Comparison of ENCODE assay signal across 8 cellular contexts in genomic region chr19:40523322-40524047, GRCh38. TPM values are rescaled to one million over a fixed set of nuclear protein-coding genes. Genes with fewer than 3 reads are reported as not detected.
DNase-seq lines count a peak whose midpoint lies in the region; ATAC-seq, FAIRE-seq and TF ChIP-seq lines count a peak whose summit lies in the region.

No MANE protein-coding gene starts in this region.

- peak; percentile 78 for FAIRE-seq in GM12891 (lab: Jason Lieb, UNC)

- CTCF ChIA-PET in A673 (lab: Charles Lee): interaction anchor here (0.5 to 1.4 kb wide), 10 partner anchors 8 to 278 kb away, joined by 3 to 14 read pairs (median 6); no protein-coding TSS in a partner anchor

- TF ChIP-seq EP300 in upper lobe of left lung (IDR thresholded peaks at IDR 0.05): no peak

- TF ChIP-seq POLR2A in GM12891 (IDR thresholded peaks at IDR 0.05; ENCODE audit: low read depth, low read length) (no peak), upper lobe of left lung (IDR thresholded peaks at IDR 0.05) (no peak)

- intact Hi-C loops in A673 (cut with micrococcal nuclease; ENCODE audit: unreplicated experiment): loop anchor here (5.0 to 10.0 kb wide), 4 partner anchors 96 to 379 kb away; partner anchors contain the start of gene SERTAD1
- intact Hi-C loops in colonic mucosa (cut with DNase I): loop anchor here (10.0 kb wide), 1 partner anchor 219 kb away; no protein-coding TSS in a partner anchor

- BruUV-seq in A673 (replicated peaks; lab: Mats Ljungman, UMichigan): no TSS peak

- H3K36me3 ChIP-seq in A673 (ENCODE audit: insufficient read depth, low read length, poor library complexity, severe bottlenecking) (no peaks in the 10 kb centered on the region), colonic mucosa (no peaks in the 10 kb centered on the region), lung (ENCODE audit: control insufficient read depth in 2 of 2, insufficient read depth in 2 of 2, low read length in 2 of 2) (no peaks in the 10 kb centered on the region), upper lobe of left lung (no peaks in the 10 kb centered on the region)

- H3K27me3 ChIP-seq in A673 (replicated peaks; ENCODE audit: insufficient read depth, low read depth, low read length, poor library complexity): peaks cover 14% of the 10 kb centered on the region
- H3K27me3 ChIP-seq in colonic mucosa: peaks cover 6% of the 10 kb centered on the region
- peaks cover 4% of the 10 kb centered on the region for H3K27me3 ChIP-seq in lung (ENCODE audit: control insufficient read depth, insufficient read depth)
- peaks cover 0 to 9% (median 2%) of the 10 kb centered on the region in 4 donors for H3K27me3 ChIP-seq in upper lobe of left lung

- peak; percentile 90 for TF ChIP-seq CTCF in A673 (conservative IDR thresholded peaks at IDR 0.05; ENCODE audit: low read depth, low read length)
- peak; percentile 57 for TF ChIP-seq CTCF in colonic mucosa (IDR thresholded peaks at IDR 0.05)
- TF ChIP-seq CTCF in lung (IDR thresholded peaks at IDR 0.05; ENCODE audit: control extremely low read depth, extremely low read depth): peak; percentile 27
- TF ChIP-seq CTCF in upper lobe of left lung (IDR thresholded peaks at IDR 0.05): peak; percentile 26 to 81 (median 58)

- H3K4me3 ChIP-seq in A673 (ENCODE audit: low read depth, low read length, poor library complexity, severe bottlenecking) (no peak overlapping the region), colonic mucosa (no peak overlapping the region), lung (no peak overlapping the region), upper lobe of left lung (no peak overlapping the region)

- H3K9me3 ChIP-seq in A673 (ENCODE audit: low read depth, low read length, poor library complexity, severe bottlenecking) (no peaks in the 10 kb centered on the region), colonic mucosa (no peaks in the 10 kb centered on the region), lung (ENCODE audit: control insufficient read depth in 2 of 2, insufficient read depth in 1 of 2, low read length in 1 of 2) (peaks cover 0 to 5% of the 10 kb centered on the region in 2 donors), upper lobe of left lung (no peaks in the 10 kb centered on the region)

- POLR2A ChIA-PET in A673 (lab: Charles Lee; ENCODE audit: low non-redundant PET): interaction anchor here (0.6 kb wide), 1 partner anchor 216 kb away, joined by 3 read pairs; no protein-coding TSS in a partner anchor

- DNase-seq in A673 (ENCODE audit: low spot score) (peak; percentile 83), GM12891 (ENCODE audit: insufficient read length, low spot score) (peak; percentile 53), NCI-H2171 treated with DMSO at 0.1 percent for 48 hours (lab: John Stamatoyannopoulos, UW) (peak; percentile 58), UCSD-AML1 (lab: John Stamatoyannopoulos, UW; ENCODE audit: unreplicated experiment) (peak; percentile 69), colonic mucosa (peak; percentile 79), lung (ENCODE audit: low spot score) (peak; percentile 68), upper lobe of left lung (peak; percentile 63 to 64)

- WGBS in lung, 2 donors: 43% methylated on average over 17 of the region's 17 CpGs
- 47 to 48% methylated on average over 15 to 16 of the region's 17 CpGs for WGBS in upper lobe of left lung, 2 donors

- H3K27ac ChIP-seq in A673 (ENCODE audit: low read depth, low read length, poor library complexity, severe bottlenecking) (no peak overlapping the region), colonic mucosa (no peak overlapping the region), lung (ENCODE audit: low read depth in 1 of 2, low read length in 1 of 2) (no peak overlapping the region), upper lobe of left lung (no peak overlapping the region)

- ATAC-seq in lung (ENCODE audit: insufficient read depth, low FRiP score) (no peak), upper lobe of left lung (ENCODE audit: low FRiP score in 2 of 2) (peak; percentile 73 to 86), GM21786 (IDR thresholded peaks at IDR 0.05; ENCODE audit: unreplicated experiment) (no peak)

- H3K4me1 ChIP-seq in A673 (ENCODE audit: insufficient read depth, low read length, poor library complexity, severe bottlenecking): no peaks in the 10 kb centered on the region
- H3K4me1 ChIP-seq in colonic mucosa: no peaks in the 10 kb centered on the region
- peaks cover 0 to 2% of the 10 kb centered on the region in 2 donors for H3K4me1 ChIP-seq in lung (ENCODE audit: control insufficient read depth in 2 of 2, insufficient read depth in 2 of 2, low read length in 2 of 2)
- peaks cover 0 to 13% (median 5%) of the 10 kb centered on the region in 4 donors for H3K4me1 ChIP-seq in upper lobe of left lung

- H3K9ac ChIP-seq in colonic mucosa (ENCODE audit: low read depth in 2 of 2, low read length in 2 of 2): no peak overlapping the region

TF ChIP-seq in GM12891, 5 proteins besides CTCF, POLR2A, EP300 and RAD21:
- no peak for TF ChIP-seq PAX5 (IDR thresholded peaks at IDR 0.05; ENCODE audit: insufficient read depth, low read length, severe bottlenecking)
- TF ChIP-seq TAF1 (IDR thresholded peaks at IDR 0.05; ENCODE audit: low read depth, low read length): no peak
- TF ChIP-seq POU2F2 (IDR thresholded peaks at IDR 0.05; ENCODE audit: low read depth, low read length): no peak
- no peak for TF ChIP-seq SPI1 (IDR thresholded peaks at IDR 0.05; ENCODE audit: low read depth, low read length)
- TF ChIP-seq POLR2AphosphoS5 (IDR thresholded peaks at IDR 0.05; ENCODE audit: low read depth, low read length): no peak

RNA-seq across cellular contexts. Expression of gene SHKBP1, which starts 53.2 kb away (rescaled TPM):
- total RNA-seq in A673 (2021) (85.5 and 110 TPM in 2 replicates), colonic mucosa (10 to 100 TPM; 53.6 to 87.8 TPM), lung (100 to 1,000 TPM in 1 of 2 donors, 10 to 100 TPM in 1; 21.1 to 105 TPM), upper lobe of left lung (100 to 1,000 TPM in 2 of 6 donors, 10 to 100 TPM in 4; 60.6 to 232 (median 90.2) TPM)
- polyA plus RNA-seq in GM12891 (2012; ENCODE audit: low read depth, missing spikeins): 61.3 TPM
- polyA plus RNA-seq in lung: 100 to 1,000 TPM in 1 of 2 donors, 10 to 100 TPM in 1; 89.0 to 191 TPM

RNA-seq across cellular contexts. Expression of gene SPTBN4, which starts 56.7 kb away (rescaled TPM):
- total RNA-seq in A673 (2021) (0.43 and 0.94 TPM in 2 replicates), colonic mucosa (under 1 TPM; 0.29 to 0.74 TPM), lung (under 1 TPM; 0.68 to 0.80 TPM), upper lobe of left lung (1 to 10 TPM in 1 of 6 donors, under 1 TPM in 5; 0.33 to 8.4 (median 0.67) TPM)
- polyA plus RNA-seq in GM12891 (2012; ENCODE audit: low read depth, missing spikeins): 0.96 TPM
- polyA plus RNA-seq in lung: under 1 TPM; 0.58 to 0.75 TPM

RNA-seq across cellular contexts. Expression of gene BLVRB, which starts 57.9 kb away (rescaled TPM):
- 36.1 and 48.2 TPM in 2 replicates for total RNA-seq in A673 (2021)
- 20.9 TPM for polyA plus RNA-seq in GM12891 (2012; ENCODE audit: low read depth, missing spikeins)
- 10 to 100 TPM; 76.5 to 94.9 TPM for total RNA-seq in colonic mucosa
- total RNA-seq in lung: 100 to 1,000 TPM; 135 to 190 TPM
- polyA plus RNA-seq in lung: 100 to 1,000 TPM; 331 to 413 TPM
- total RNA-seq in upper lobe of left lung: 100 to 1,000 TPM in 5 of 6 donors, 10 to 100 TPM in 1; 77.5 to 379 (median 223) TPM

Comparison
In these comparisons a context has a peak if more than half of its experiments do, and no peak if none do; other contexts are left out.
1. CTCF ChIP-seq: peak in every context shown above with its lines; median percentile 90 in A673; 58 in upper lobe of left lung; 57 in colonic mucosa; 27 in lung.
2. ATAC-seq: peak in upper lobe of left lung (2 of 2); none in lung (single experiment) and GM21786 (single experiment).
3. Peak in every context shown above with its lines, with median percentiles within 50 percentile points of each other: DNase-seq.